In the genomic region with DNA sequence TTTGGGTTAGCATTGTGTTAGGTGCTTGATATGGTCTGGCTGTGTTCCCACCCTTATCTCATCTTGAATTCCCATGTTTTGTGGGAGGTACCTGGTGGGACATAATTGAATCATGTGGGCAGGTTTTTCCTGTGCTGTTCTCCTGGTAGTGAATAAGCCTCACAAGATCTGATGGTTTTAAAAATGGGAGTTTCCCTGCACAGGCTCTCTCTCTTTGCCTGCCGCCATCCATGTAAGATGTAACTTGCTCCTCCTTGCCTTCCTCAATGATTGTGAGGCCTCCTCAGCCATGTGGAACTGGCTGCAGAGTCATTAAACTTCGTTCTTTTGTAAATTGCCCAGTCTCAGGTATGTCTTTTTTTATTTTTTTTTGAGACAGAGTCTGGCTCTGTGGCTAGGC, we compare ENCODE assay signal across 21 cellular contexts. TPM values are rescaled to one million over a fixed set of nuclear protein-coding genes. Genes with fewer than 3 reads are reported as not detected.
DNase-seq lines count a peak whose midpoint lies in the region; ATAC-seq and TF ChIP-seq lines count a peak whose summit lies in the region.
"Had no signal": no experiment of that assay in that cellular context is flagged by ENCODE, and none has a peak within 500 bp of the region (broad histone marks: within the 10 kb centered on the region; RNA-seq: fewer than 3 reads in every experiment).

No MANE protein-coding gene starts in this region.

- H3K4me3 ChIP-seq in KMS-11 (IDR thresholded peaks at IDR 0.05; ENCODE audit: insufficient read depth, low read depth, low read length) = no peak overlapping the region
- H3K4me3 ChIP-seq: A549, suprapubic skin had no signal

- peak; percentile 5 for DNase-seq in activated CD8-positive, alpha-beta memory T cell treated with anti-CD3 and anti-CD28 coated beads for 24 hours
- no peak for DNase-seq in activated CD8-positive, alpha-beta memory T cell treated with anti-CD3 and anti-CD28 coated beads, Interleukin-2, amount 50 U/mL, for 48 hours
- no peak for DNase-seq in activated naive CD8-positive, alpha-beta T cell treated with anti-CD3 and anti-CD28 coated beads for 36 hours
- DNase-seq in NCI-H524 treated with DMSO at 0.1 percent for 48 hours (lab: John Stamatoyannopoulos, UW) = no peak
- DNase-seq: activated CD4-positive, alpha-beta T cell treated with anti-CD3 and anti-CD28 coated beads for 4 hours; Calu3; dorsolateral prefrontal cortex; foreskin melanocyte; NCI-H1436; NCI-H2171; SK-N-SH; stimulated activated CD4-positive, alpha-beta T cell treated with anti-CD3 and anti-CD28 coated beads, Interleukin-12 subunit alpha, Interleukin-12 subunit beta, amount 100 ng/mL, for 4 hours; stimulated activated CD8-positive, alpha-beta memory T cell treated with anti-CD3 and anti-CD28 coated beads, Interleukin-4, amount 100 ng/mL, for 48 hours had no signal

- H4K20me1 ChIP-seq in KMS-11 (ENCODE audit: insufficient read depth) = no peaks in the 10 kb centered on the region

- ATAC-seq in GM18907 (IDR thresholded peaks at IDR 0.05; ENCODE audit: unreplicated experiment) (no peak), HG02852 (IDR thresholded peaks at IDR 0.05; ENCODE audit: unreplicated experiment) (no peak)
- ATAC-seq: A549 had no signal

- peaks cover 10% of the 10 kb centered on the region; the same call in 1 of the 2 replicates for H3K36me3 ChIP-seq in KMS-11 (ENCODE audit: insufficient read depth)
- H3K36me3 ChIP-seq: neutrophil had no signal

- peaks cover 54% of the 10 kb centered on the region for H3K79me2 ChIP-seq in KMS-11 (ENCODE audit: insufficient read depth, low read depth)

- H3K36me3 Mint-ChIP-seq in activated naive CD8-positive, alpha-beta T cell treated with anti-CD3 and anti-CD28 coated beads for 36 hours = peaks cover 45% of the 10 kb centered on the region
- H3K36me3 Mint-ChIP-seq in nephron (ENCODE audit: low read depth) = peaks cover 49% of the 10 kb centered on the region

- TF ChIP-seq CTCF in KMS-11 (conservative IDR thresholded peaks at IDR 0.05; ENCODE audit: low read depth, low read length) = no peak
- TF ChIP-seq CTCF in nephron (IDR thresholded peaks at IDR 0.05; ENCODE audit: unreplicated experiment in 3 of 3) = no peak

- no peaks in the 10 kb centered on the region for H3K27me3 Mint-ChIP-seq in activated naive CD8-positive, alpha-beta T cell treated with anti-CD3 and anti-CD28 coated beads for 36 hours
- H3K27me3 Mint-ChIP-seq in nephron (ENCODE audit: low read depth) = no peaks in the 10 kb centered on the region

- H2AFZ ChIP-seq in KMS-11 (ENCODE audit: low read depth) = no peak overlapping the region

- peaks cover 3% of the 10 kb centered on the region for H3K9me3 Mint-ChIP-seq in activated naive CD8-positive, alpha-beta T cell treated with anti-CD3 and anti-CD28 coated beads for 36 hours
- peaks cover 14% of the 10 kb centered on the region for H3K9me3 Mint-ChIP-seq in nephron

- H3K27me3 ChIP-seq in KMS-11 (ENCODE audit: insufficient read depth, low read depth) = no peaks in the 10 kb centered on the region
- H3K27me3 ChIP-seq: dorsolateral prefrontal cortex, neutrophil, suprapubic skin had no signal

- H3K27ac Mint-ChIP-seq in activated naive CD8-positive, alpha-beta T cell treated with anti-CD3 and anti-CD28 coated beads for 36 hours = no peak overlapping the region
- no peak overlapping the region for H3K27ac Mint-ChIP-seq in nephron

- peaks cover 40% of the 10 kb centered on the region for H3K4me1 Mint-ChIP-seq in activated naive CD8-positive, alpha-beta T cell treated with anti-CD3 and anti-CD28 coated beads for 36 hours
- H3K4me1 Mint-ChIP-seq in nephron = peaks cover 21% of the 10 kb centered on the region

- no peak overlapping the region for H3K27ac ChIP-seq in KMS-11
- H3K27ac ChIP-seq: A549, dorsolateral prefrontal cortex, neutrophil, suprapubic skin had no signal

- peaks cover 57% of the 10 kb centered on the region for H3K4me1 ChIP-seq in KMS-11 (ENCODE audit: low read depth, poor library complexity, severe bottlenecking)

- H3K9ac ChIP-seq in KMS-11 = no peak overlapping the region
- H3K9ac ChIP-seq: SK-N-SH had no signal

- peak overlapping the region; percentile 46; the same call in 1 of the 2 replicates for H3K4me2 ChIP-seq in KMS-11
- H3K4me2 ChIP-seq: A549, SK-N-SH had no signal

- peak overlapping the region; percentile 29 for H3K4me3 Mint-ChIP-seq in activated naive CD8-positive, alpha-beta T cell treated with anti-CD3 and anti-CD28 coated beads for 36 hours
- peak overlapping the region; percentile 67 to 77 (median 70) for H3K4me3 Mint-ChIP-seq in nephron

RNA-seq across cellular contexts. Expression of a gene that starts 2.8 kb away (rescaled TPM):
- 10 to 100 TPM; 74.5 to 75.2 TPM for total RNA-seq in activated naive CD8-positive, alpha-beta T cell treated with anti-CD3 and anti-CD28 coated beads for 36 hours

RNA-seq across cellular contexts. Expression of a gene that starts 36.6 kb away (rescaled TPM):
- total RNA-seq in activated naive CD8-positive, alpha-beta T cell treated with anti-CD3 and anti-CD28 coated beads for 36 hours = 1 to 10 TPM in 1 of 2 experiments, under 1 TPM in 1; 0.46 to 1.0 TPM
- total RNA-seq: M059J had no signal
